8 cellular contexts compared by ENCODE assay signal in genomic region chr12:53047221-53048032, GRCh38. TPM values are rescaled to one million over a fixed set of nuclear protein-coding genes. Genes with fewer than 3 reads are reported as not detected.
DNase-seq lines count a peak whose midpoint lies in the region; ATAC-seq and TF ChIP-seq lines count a peak whose summit lies in the region.

No MANE protein-coding gene starts in this region.

- peaks cover 32% of the 10 kb centered on the region for H3K4me1 Mint-ChIP-seq in activated naive CD8-positive, alpha-beta T cell treated with anti-CD3 and anti-CD28 coated beads, Interleukin-2, amount 50 U/mL, for 24 hours
- peaks cover 42% of the 10 kb centered on the region for H3K4me1 Mint-ChIP-seq in progenitor cell of endocrine pancreas (ENCODE audit: low read depth)

- H3K4me3 ChIP-seq in SK-N-MC (peak overlapping the region; percentile 91), urinary bladder (ENCODE audit: low read depth, low read length) (peak overlapping the region; percentile 56)

- 1% methylated on average over 94 of the region's 94 CpGs for WGBS in urinary bladder

- H3K27ac Mint-ChIP-seq in activated naive CD8-positive, alpha-beta T cell treated with anti-CD3 and anti-CD28 coated beads, Interleukin-2, amount 50 U/mL, for 24 hours, result no peak overlapping the region
- H3K27ac Mint-ChIP-seq in progenitor cell of endocrine pancreas, result peak overlapping the region; percentile 90

- H3K9me3 ChIP-seq in SK-N-MC (ENCODE audit: low read depth, low read length), result no peaks in the 10 kb centered on the region

- H3K36me3 Mint-ChIP-seq in activated naive CD8-positive, alpha-beta T cell treated with anti-CD3 and anti-CD28 coated beads, Interleukin-2, amount 50 U/mL, for 24 hours (ENCODE audit: low read depth), result no peaks in the 10 kb centered on the region
- H3K36me3 Mint-ChIP-seq in progenitor cell of endocrine pancreas (ENCODE audit: insufficient read depth), result no peaks in the 10 kb centered on the region

- peak in 12 of 14 donors; percentile 56 to 89 (median 80) for DNase-seq in C1 segment of cervical spinal cord (lab: John Stamatoyannopoulos, UW)
- DNase-seq in HT1080 (ENCODE audit: low read depth), result peak; percentile 69
- no peak for DNase-seq in SK-N-MC (ENCODE audit: low read depth, low spot score)
- peak; percentile 77 for DNase-seq in activated naive CD8-positive, alpha-beta T cell treated with anti-CD3 and anti-CD28 coated beads, Interleukin-2, amount 50 U/mL, for 24 hours
- peak; percentile 86 for DNase-seq in left cardiac atrium
- DNase-seq in progenitor cell of endocrine pancreas (ENCODE audit: low spot score, unreplicated experiment), result peak; percentile 79

- no peaks in the 10 kb centered on the region for H3K9me3 Mint-ChIP-seq in activated naive CD8-positive, alpha-beta T cell treated with anti-CD3 and anti-CD28 coated beads, Interleukin-2, amount 50 U/mL, for 24 hours
- no peaks in the 10 kb centered on the region for H3K9me3 Mint-ChIP-seq in progenitor cell of endocrine pancreas (ENCODE audit: low read depth)

- H3K9ac ChIP-seq in SK-N-MC (ENCODE audit: insufficient read length), result peak overlapping the region; percentile 84

- peak; percentile 41 for TF ChIP-seq CTCF in progenitor cell of endocrine pancreas (IDR thresholded peaks at IDR 0.05; ENCODE audit: unreplicated experiment)

- H3K4me3 Mint-ChIP-seq in activated naive CD8-positive, alpha-beta T cell treated with anti-CD3 and anti-CD28 coated beads, Interleukin-2, amount 50 U/mL, for 24 hours, result peak overlapping the region; percentile 89
- H3K4me3 Mint-ChIP-seq in progenitor cell of endocrine pancreas (ENCODE audit: low read depth), result peak overlapping the region; percentile 58

- intact Hi-C loops in left cardiac atrium (cut with DNase I), result no loop called here

- H3K36me3 ChIP-seq in SK-N-MC (ENCODE audit: insufficient read depth, low read length), result no peaks in the 10 kb centered on the region
- no peaks in the 10 kb centered on the region for H3K36me3 ChIP-seq in urinary bladder (ENCODE audit: insufficient read depth)

- no peaks in the 10 kb centered on the region for H3K27me3 Mint-ChIP-seq in activated naive CD8-positive, alpha-beta T cell treated with anti-CD3 and anti-CD28 coated beads, Interleukin-2, amount 50 U/mL, for 24 hours
- peaks cover 2% of the 10 kb centered on the region for H3K27me3 Mint-ChIP-seq in progenitor cell of endocrine pancreas

- ATAC-seq in GM19438 (IDR thresholded peaks at IDR 0.05; ENCODE audit: low read depth, unreplicated experiment), result peak; percentile 71
- ATAC-seq in activated naive CD8-positive, alpha-beta T cell treated with anti-CD3 and anti-CD28 coated beads, Interleukin-2, amount 50 U/mL, for 24 hours, result peak; percentile 65
- peak; percentile 15 to 32 for ATAC-seq in left cardiac atrium

- H3K27ac ChIP-seq in SK-N-MC, result peak overlapping the region; percentile 81
- peak overlapping the region; percentile 91 for H3K27ac ChIP-seq in urinary bladder (ENCODE audit: low read depth)

- no peaks in the 10 kb centered on the region for H3K4me1 ChIP-seq in urinary bladder (ENCODE audit: insufficient read depth)

RNA-seq across cellular contexts. Expression of gene TNS2, which starts 2.4 kb away (rescaled TPM):
- total RNA-seq in HT1080 (2014; rRNA removed; shearing (Covaris generic)), result 29.1 and 32.5 TPM in 2 replicates
- polyA plus RNA-seq in HT1080 (2015; cell fraction: cytosol; rRNA removed), result 17.7 and 22.9 TPM in 2 replicates
- 104 and 109 TPM in 2 replicates for polyA plus RNA-seq in HT1080 (2015; cell fraction: nucleus; rRNA removed)
- 100 to 1,000 TPM; 108 to 122 TPM for total RNA-seq in left cardiac atrium
- 6.6 and 7.3 TPM in 2 replicates for total RNA-seq in progenitor cell of endocrine pancreas
- total RNA-seq in urinary bladder, result 57.9 TPM
- polyA plus RNA-seq in urinary bladder, result 178 TPM

RNA-seq across cellular contexts. Expression of gene SPRYD3, which starts 31.8 kb away (rescaled TPM):
- total RNA-seq in HT1080 (2014; rRNA removed; shearing (Covaris generic)), result 11.4 and 12.7 TPM in 2 replicates
- 9.2 and 11.7 TPM in 2 replicates for polyA plus RNA-seq in HT1080 (2015; cell fraction: cytosol; rRNA removed)
- 11.1 and 12.1 TPM in 2 replicates for polyA plus RNA-seq in HT1080 (2015; cell fraction: nucleus; rRNA removed)
- total RNA-seq in left cardiac atrium, result 10 to 100 TPM; 34.3 to 51.3 TPM
- 17.9 and 18.0 TPM in 2 replicates for total RNA-seq in progenitor cell of endocrine pancreas
- 9.0 TPM for total RNA-seq in urinary bladder
- 66.3 TPM for polyA plus RNA-seq in urinary bladder

RNA-seq across cellular contexts. Expression of gene EIF4B, which starts 41.2 kb away (rescaled TPM):
- total RNA-seq in HT1080 (2014; rRNA removed; shearing (Covaris generic)), result 563 and 574 TPM in 2 replicates
- 388 and 515 TPM in 2 replicates for polyA plus RNA-seq in HT1080 (2015; cell fraction: cytosol; rRNA removed)
- 236 and 286 TPM in 2 replicates for polyA plus RNA-seq in HT1080 (2015; cell fraction: nucleus; rRNA removed)
- total RNA-seq in left cardiac atrium (100 to 1,000 TPM; 332 to 341 TPM), progenitor cell of endocrine pancreas (447 and 487 TPM in 2 replicates), urinary bladder (743 TPM)
- 246 TPM for polyA plus RNA-seq in urinary bladder

RNA-seq across cellular contexts. Expression of gene IGFBP6, which starts 50.0 kb away (rescaled TPM):
- 58.5 and 72.9 TPM in 2 replicates for total RNA-seq in HT1080 (2014; rRNA removed; shearing (Covaris generic))
- polyA plus RNA-seq in HT1080 (2015; cell fraction: cytosol; rRNA removed), result 107 and 132 TPM in 2 replicates
- 65.6 and 75.6 TPM in 2 replicates for polyA plus RNA-seq in HT1080 (2015; cell fraction: nucleus; rRNA removed)
- total RNA-seq in left cardiac atrium (100 to 1,000 TPM; 134 to 139 TPM), progenitor cell of endocrine pancreas (25.7 and 26.5 TPM in 2 replicates), urinary bladder (39.8 TPM)
- 461 TPM for polyA plus RNA-seq in urinary bladder

RNA-seq across cellular contexts. Expression of gene SOAT2, which starts 55.9 kb away (rescaled TPM):
- not detected in 2 replicates for total RNA-seq in HT1080 (2014; rRNA removed; shearing (Covaris generic))
- polyA plus RNA-seq in HT1080 (2015; cell fraction: cytosol; rRNA removed), result 0.12 TPM in 1 of 2 replicates, not detected in the other
- polyA plus RNA-seq in HT1080 (2015; cell fraction: nucleus; rRNA removed), result 0.07 TPM in 1 of 2 replicates, not detected in the other
- total RNA-seq in left cardiac atrium (not detected), progenitor cell of endocrine pancreas (0.98 and 1.1 TPM in 2 replicates), urinary bladder (not detected)
- 0.30 TPM for polyA plus RNA-seq in urinary bladder
